Comparison of ENCODE assay signal across 8 cellular contexts in genomic region chr3:117019082-117019713, GRCh38.
DNase-seq lines count a peak whose midpoint lies in the region; ATAC-seq and TF ChIP-seq lines count a peak whose summit lies in the region.

No MANE protein-coding gene starts in this region.

- peak; percentile 80 for ATAC-seq in GM21526 (IDR thresholded peaks at IDR 0.05; ENCODE audit: low FRiP score, unreplicated experiment)
- peak; percentile 91 for ATAC-seq in body of pancreas

- H3K27ac ChIP-seq in body of pancreas = no peak overlapping the region

- TF ChIP-seq CTCF in body of pancreas (IDR thresholded peaks at IDR 0.05) = peak; percentile 40 to 85 (median 82)

- no peaks in the 10 kb centered on the region for H3K27me3 ChIP-seq in body of pancreas

- H3K4me3 ChIP-seq in body of pancreas = no peak overlapping the region

- 7 to 8% methylated on average over 7 of the region's 7 CpGs for WGBS in body of pancreas, 2 donors

- intact Hi-C loops in body of pancreas (cut with DNase I) = no loop called here

- H3K9me3 ChIP-seq in body of pancreas = no peaks in the 10 kb centered on the region

- DNase-seq in SIG-M5 treated with dmso at 0.1 percent for 504 hours (lab: John Stamatoyannopoulos, UW; ENCODE audit: unreplicated experiment) = peak; percentile 63
- no peak for DNase-seq in SIG-M5 (lab: John Stamatoyannopoulos, UW)
- peak; percentile 0 for DNase-seq in HT1080 (ENCODE audit: low read depth)
- peak; percentile 67 to 73 for DNase-seq in NOMO-1 (lab: John Stamatoyannopoulos, UW; ENCODE audit: unreplicated experiment in 2 of 2)
- peak; percentile 69 to 74 (median 72) for DNase-seq in body of pancreas
- DNase-seq in iPS-NIHi11 (ENCODE audit: low spot score) = peak; percentile 48
- DNase-seq in smooth muscle cell of the brain vasculature (ENCODE audit: low read depth, low spot score) = peak; percentile 39

- H3K4me1 ChIP-seq in body of pancreas = no peaks in the 10 kb centered on the region

- TF ChIP-seq POLR2A in body of pancreas (IDR thresholded peaks at IDR 0.05) = no peak

- H3K36me3 ChIP-seq in body of pancreas (replicated peaks in 1 of 2; ENCODE audit: insufficient read depth in 1 of 2, low read depth in 2 of 2) = no peaks in the 10 kb centered on the region
